1 cellular context compared by ENCODE assay signal in genomic region chr16:83116274-83116892, GRCh38.
TF ChIP-seq lines count a peak whose summit lies in the region.

No MANE protein-coding gene starts in this region.

TF ChIP-seq in WTC11, 78 proteins besides CTCF, POLR2A, EP300 and RAD21 (continued from another document):
- TF ChIP-seq ZNF281 (CRISPR knock-in tag; IDR thresholded peaks at IDR 0.05) (no peak), ZNF263 (CRISPR knock-in tag; IDR thresholded peaks at IDR 0.05; ENCODE audit: low read depth) (no peak), NFATC4 (CRISPR knock-in tag; IDR thresholded peaks at IDR 0.05) (no peak), ZNF121 (CRISPR knock-in tag; IDR thresholded peaks at IDR 0.05) (no peak), CDX4 (CRISPR knock-in tag; IDR thresholded peaks at IDR 0.05; ENCODE audit: borderline replicate concordance) (no peak), FOXK1 (CRISPR knock-in tag; IDR thresholded peaks at IDR 0.05) (no peak)
